Comparison of ENCODE assay signal across 37 cellular contexts in the genomic region with DNA sequence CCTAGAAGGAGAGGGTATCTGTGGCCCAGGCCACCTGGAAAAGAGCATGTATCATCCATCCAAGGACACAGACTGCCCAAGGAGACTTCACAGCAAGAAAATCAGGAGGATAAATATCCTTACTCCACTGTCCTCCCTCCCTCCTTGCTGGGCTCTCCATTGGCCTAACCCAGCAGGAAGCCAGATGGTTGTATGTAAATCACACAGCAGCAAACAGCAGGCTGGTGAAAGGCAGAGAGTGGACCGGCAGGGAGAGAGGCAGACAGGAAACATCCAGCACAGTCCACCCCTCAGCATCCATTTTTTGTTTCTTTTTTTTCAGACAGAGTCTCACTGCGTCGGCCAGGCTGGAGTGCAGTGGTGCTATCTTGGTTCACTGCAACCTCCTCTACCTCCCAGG. TPM values are rescaled to one million over a fixed set of nuclear protein-coding genes. Genes with fewer than 3 reads are reported as not detected.
DNase-seq lines count a peak whose midpoint lies in the region; ATAC-seq, FAIRE-seq and TF ChIP-seq lines count a peak whose summit lies in the region.
"Had no signal": no experiment of that assay in that cellular context is flagged by ENCODE, and none has a peak within 500 bp of the region (broad histone marks: within the 10 kb centered on the region; RNA-seq: fewer than 3 reads in every experiment).

No MANE protein-coding gene starts in this region.

- no peak overlapping the region for H4K91ac ChIP-seq in neuronal stem cell (ENCODE audit: low read depth, low read length, poor library complexity)

- FAIRE-seq in GM12878 (lab: Jason Lieb, UNC): no peak
- FAIRE-seq: D721Med, endometrium, GM19239, H54 had no signal

- peak; percentile 26; the same call in 1 of the 3 replicates for ATAC-seq in GM12878
- ATAC-seq in Right ventricle myocardium superior (ENCODE audit: poor library complexity): no peak
- ATAC-seq: heart left ventricle, lower lobe of right lung, mucosa of descending colon had no signal

- peak overlapping the region; percentile 14 for H3K18ac ChIP-seq in neuronal stem cell (ENCODE audit: low read length)

- no peak overlapping the region for H2BK5ac ChIP-seq in neuronal stem cell (ENCODE audit: low read length)

- intact Hi-C loops in GM12878 (cut with micrococcal nuclease; ENCODE audit: unreplicated experiment): no loop called here
- intact Hi-C loops in Right ventricle myocardium superior (cut with DNase I): no loop called here
- intact Hi-C loops in MCF 10A (cut with micrococcal nuclease): no loop called here

- no peak overlapping the region for H3K4me3 ChIP-seq in GM12878
- no peak overlapping the region for H3K4me3 ChIP-seq in neuronal stem cell (ENCODE audit: low read length in 2 of 2)
- H3K4me3 ChIP-seq: esophagus muscularis mucosa, heart left ventricle, lower lobe of right lung, mucosa of descending colon, ovary, PC-9, skin epidermis, testis had no signal

- no peak for TF ChIP-seq EP300 in GM12878 (IDR thresholded peaks at IDR 0.05; ENCODE audit: borderline replicate concordance in 1 of 2, control insufficient read depth in 1 of 2, low read depth in 2 of 2, low read length in 2 of 2)

- no peak for TF ChIP-seq RAD21 in GM12878 (IDR thresholded peaks at IDR 0.05; ENCODE audit: insufficient read depth, low read depth, low read length)

- no peaks in the 10 kb centered on the region for H3K79me2 ChIP-seq in GM12878 (ENCODE audit: control insufficient read depth, insufficient read depth, low read length)

- no peaks in the 10 kb centered on the region for H3K36me3 Mint-ChIP-seq in MCF 10A (ENCODE audit: insufficient read depth, unreplicated experiment)
- H3K36me3 Mint-ChIP-seq: brain had no signal

- no peak overlapping the region for H3K4ac ChIP-seq in neuronal stem cell (ENCODE audit: low read length)

- CTCF ChIA-PET in GM12878 (lab: Yijun Ruan, JAX): interaction anchor here (1.3 to 2.5 kb wide), 2 partner anchors 9 to 11 kb away, joined by 4 to 9 read pairs; no protein-coding TSS in a partner anchor
- CTCF ChIA-PET in MCF 10A (lab: Yijun Ruan, JAX): interaction anchor here (0.7 kb wide), 1 partner anchor 97 kb away, joined by 3 read pairs; no protein-coding TSS in a partner anchor

- SMC1A ChIA-PET in GM12878 (lab: Charles Lee; ENCODE audit: uncharacterized antibody, unreplicated experiment): interaction anchor here (1.2 kb wide), 1 partner anchor 13 kb away, joined by 3 read pairs; no protein-coding TSS in a partner anchor

- no peak overlapping the region for H2AK5ac ChIP-seq in neuronal stem cell (ENCODE audit: low read depth, low read length)

- H3K79me1 ChIP-seq in neuronal stem cell (ENCODE audit: low read depth, low read length): no peaks in the 10 kb centered on the region

- no peaks in the 10 kb centered on the region for H3K27me3 ChIP-seq in GM12878 (replicated peaks in 1 of 2; ENCODE audit: control insufficient read depth in 2 of 2, insufficient read depth in 2 of 2, low read length in 1 of 2)
- H3K27me3 ChIP-seq in neuronal stem cell (ENCODE audit: control insufficient read depth in 3 of 3, insufficient read depth in 3 of 3, low read depth in 1 of 3, low read length in 3 of 3): no peaks in the 10 kb centered on the region
- H3K27me3 ChIP-seq: esophagus muscularis mucosa, heart left ventricle, ovary, testis had no signal

- WGBS in GM12878 (ENCODE audit: insufficient coverage, insufficient replicate concordance, low lambda C conversion rate, missing lambda C conversion rate): 60% methylated on average over 3 of the region's 3 CpGs
- WGBS in neuronal stem cell (ENCODE audit: extremely low coverage in 2 of 2, insufficient read length in 2 of 2, insufficient replicate concordance in 1 of 2), 2 donors: no CpG with 5 or more reads among the region's 3 CpGs

- DNase-seq in NCI-H82 (lab: John Stamatoyannopoulos, UW): peak; percentile 20
- no peak for DNase-seq in NCI-H82 treated with DMSO at 0.1 percent for 48 hours (lab: John Stamatoyannopoulos, UW; ENCODE audit: unreplicated experiment)
- DNase-seq in NCI-H69 (lab: John Stamatoyannopoulos, UW): peak; percentile 2
- no peak for DNase-seq in GM12878 (ENCODE audit: low read depth, low spot score)
- DNase-seq in neuronal stem cell (ENCODE audit: low spot score): no peak
- DNase-seq in C1 segment of cervical spinal cord (lab: John Stamatoyannopoulos, UW): no peak
- DNase-seq in Right ventricle myocardium superior: no peak
- DNase-seq in MCF 10A (ENCODE audit: unreplicated experiment): no peak
- DNase-seq: 8988T; activated CD8-positive, alpha-beta memory T cell treated with anti-CD3 and anti-CD28 coated beads for 24 hours; activated effector memory CD4-positive, alpha-beta T cell treated with anti-CD3 and anti-CD28 coated beads, Interleukin-2, amount 50 U/mL, for 16 hours; activated T-cell treated with anti-CD3 and anti-CD28 coated beads for 4 hours; DND-41; foreskin fibroblast; GF-D8; heart left ventricle; KBM-7; lower lobe of right lung; mucosa of descending colon; NCI-H1092 treated with DMSO at 0.1 percent for 48 hours; NCI-H187 treated with DMSO at 0.1 percent for 48 hours; NCI-H2171; NCI-H510A; ovary; PC-9; SHP77; stimulated activated naive CD4-positive, alpha-beta T cell; testis had no signal

- RAD21 ChIA-PET in GM12878 (lab: Charles Lee; ENCODE audit: unreplicated experiment): no interaction called here

- H2BK12ac ChIP-seq in neuronal stem cell (ENCODE audit: low read length): no peak overlapping the region

- TF ChIP-seq CTCF in GM12878 (IDR thresholded peaks at IDR 0.05 in 2 of 3, conservative IDR thresholded peaks at IDR 0.05 in 1 of 3; ENCODE audit: control insufficient read depth in 2 of 3, extremely low read depth in 1 of 3, insufficient read depth in 1 of 3, low read depth in 3 of 3, low read length in 3 of 3): no peak
- TF ChIP-seq CTCF in MCF 10A (IDR thresholded peaks at IDR 0.05; ENCODE audit: unreplicated experiment): no peak

- no peaks in the 10 kb centered on the region for H4K20me1 ChIP-seq in GM12878 (ENCODE audit: control insufficient read depth, insufficient read depth)

- no peak overlapping the region for H3K4me3 Mint-ChIP-seq in MCF 10A (ENCODE audit: unreplicated experiment)
- H3K4me3 Mint-ChIP-seq: brain had no signal

- no peaks in the 10 kb centered on the region for H3K27me3 Mint-ChIP-seq in MCF 10A (ENCODE audit: insufficient read depth, unreplicated experiment)

- H3K27ac ChIP-seq in GM12878 (ENCODE audit: control insufficient read depth, insufficient read depth) (no peak overlapping the region), neuronal stem cell (replicated peaks; ENCODE audit: low read length) (no peak overlapping the region)
- H3K27ac ChIP-seq: C4-2B, esophagus muscularis mucosa, heart left ventricle, lower lobe of right lung, ovary, PC-9, skin epidermis, testis had no signal

- H3K9me3 Mint-ChIP-seq in MCF 10A (ENCODE audit: unreplicated experiment): no peaks in the 10 kb centered on the region
- H3K9me3 Mint-ChIP-seq: brain had no signal

- H3K9me3 ChIP-seq in GM12878 (replicated peaks; ENCODE audit: control insufficient read depth, insufficient read depth, low read length) (no peaks in the 10 kb centered on the region), neuronal stem cell (replicated peaks in 1 of 2; ENCODE audit: control insufficient read depth in 2 of 2, insufficient read depth in 1 of 2, low read depth in 1 of 2, low read length in 2 of 2) (no peaks in the 10 kb centered on the region)
- H3K9me3 ChIP-seq: esophagus muscularis mucosa, heart left ventricle, lower lobe of right lung, mucosa of descending colon, ovary, testis had no signal

- in situ Hi-C loops in GM12878 (cut with MboI): no loop called here

- H3K14ac ChIP-seq in neuronal stem cell (ENCODE audit: low read length): no peak overlapping the region

- H3K4me1 Mint-ChIP-seq in MCF 10A (ENCODE audit: insufficient read depth, unreplicated experiment): no peaks in the 10 kb centered on the region
- H3K4me1 Mint-ChIP-seq: brain had no signal

- POLR2A ChIA-PET in GM12878 (lab: Charles Lee) (no interaction called here), MCF 10A (lab: Yijun Ruan, JAX) (no interaction called here)

- H3K27ac Mint-ChIP-seq in MCF 10A (ENCODE audit: low read depth, unreplicated experiment): no peak overlapping the region
- H3K27ac Mint-ChIP-seq: brain had no signal

- H3K9ac ChIP-seq in GM12878 (ENCODE audit: control insufficient read depth, insufficient read depth, low read length): no peak overlapping the region
- H3K9ac ChIP-seq in neuronal stem cell (ENCODE audit: low read depth, low read length, poor library complexity): no peak overlapping the region

- no peak overlapping the region for H2BK120ac ChIP-seq in neuronal stem cell (ENCODE audit: low read depth, low read length)

- no peak overlapping the region for H3K23ac ChIP-seq in neuronal stem cell (ENCODE audit: low read depth, low read length, poor library complexity)

- H4K8ac ChIP-seq in neuronal stem cell (ENCODE audit: low read depth, low read length): no peak overlapping the region

- no peak overlapping the region for H3K4me2 ChIP-seq in GM12878 (ENCODE audit: control insufficient read depth, insufficient read depth)
- H3K4me2 ChIP-seq in neuronal stem cell (ENCODE audit: insufficient read depth, low read length, poor library complexity, severe bottlenecking): no peak overlapping the region
- H3K4me2 ChIP-seq: PC-9 had no signal

- no peak for TF ChIP-seq POLR2A in GM12878 (IDR thresholded peaks at IDR 0.05; ENCODE audit: low read depth, low read length)

- H2AFZ ChIP-seq in GM12878 (ENCODE audit: control insufficient read depth, low read depth, low read length) (no peak overlapping the region), neuronal stem cell (ENCODE audit: low read length) (no peak overlapping the region)
- H2AFZ ChIP-seq: PC-9 had no signal

- H3K36me3 ChIP-seq in GM12878 (ENCODE audit: control insufficient read depth in 2 of 2, insufficient read depth in 2 of 2, low read length in 1 of 2): no peaks in the 10 kb centered on the region
- no peaks in the 10 kb centered on the region for H3K36me3 ChIP-seq in neuronal stem cell (replicated peaks in 1 of 2; ENCODE audit: control insufficient read depth in 2 of 2, insufficient read depth in 2 of 2, low read length in 2 of 2)
- H3K36me3 ChIP-seq: esophagus muscularis mucosa, heart left ventricle, lower lobe of right lung, ovary had no signal

- no peak overlapping the region for H2BK15ac ChIP-seq in neuronal stem cell (ENCODE audit: low read length)

- no TSS peak for BruUV-seq in GM12878 (replicated peaks; lab: Mats Ljungman, UMichigan)
- BruUV-seq in MCF 10A (replicated peaks; lab: Mats Ljungman, UMichigan): no TSS peak

- H3K4me1 ChIP-seq in GM12878 (ENCODE audit: control insufficient read depth, insufficient read depth, low read length): no peaks in the 10 kb centered on the region
- no peaks in the 10 kb centered on the region for H3K4me1 ChIP-seq in neuronal stem cell (ENCODE audit: control insufficient read depth in 2 of 2, insufficient read depth in 1 of 2, low read depth in 1 of 2, low read length in 2 of 2)
- H3K4me1 ChIP-seq: esophagus muscularis mucosa, heart left ventricle, lower lobe of right lung, testis had no signal

RNA-seq across cellular contexts. Expression of a gene that starts 17.5 kb away (rescaled TPM):
- total RNA-seq in GM12878 (2013; cell fraction: nucleolus; rRNA removed): 21.3 and 29.1 TPM in 2 replicates
- 2.1 and 2.7 TPM in 2 replicates for total RNA-seq in GM12878 (2014; rRNA removed)
- total RNA-seq in GM12878 (2014; rRNA removed; fragmentation: Illumina TruSeq; extraction: Trizol): 1.8 and 2.1 TPM in 2 replicates
- total RNA-seq in GM12878 (2021): 1.3 and 1.4 TPM in 2 replicates
- polyA plus RNA-seq in GM12878 (2011; ENCODE audit: low read depth): 1.7 TPM
- 1.5 and 2.4 TPM in 2 replicates for polyA plus RNA-seq in GM12878 (2011; rRNA removed)
- polyA plus RNA-seq in GM12878 (2011; cell fraction: cytosol; rRNA removed): 0.33 and 0.48 TPM in 2 replicates
- 4.4 and 5.4 TPM in 2 replicates for polyA plus RNA-seq in GM12878 (2011; cell fraction: nucleus; rRNA removed)
- 1.4 and 1.9 TPM in 2 replicates for polyA plus RNA-seq in GM12878 (2012)
- 2.9 and 3.1 TPM in 2 replicates for polyA plus RNA-seq in GM12878 (2014; fragmentation: Illumina TruSeq; extraction: Trizol)
- under 1 TPM; 0.44 to 0.95 TPM for polyA plus RNA-seq in GM12878 (2014; fragmentation: Nextera tagmentation; extraction: Ambion mirVana)
- 1.6 and 2.4 TPM in 2 replicates for polyA plus RNA-seq in GM12878 (2014; rRNA removed)
- polyA plus RNA-seq in GM12878 (2016; fragmentation: Nextera tagmentation; extraction: Ambion mirVana): 1 to 10 TPM in 1 of 2 experiments, under 1 TPM in 1; 0.91 to 1.1 TPM
- 0.66 and 1.4 TPM in 2 replicates for polyA minus RNA-seq in GM12878 (2011; rRNA and poly(A)+ RNA removed)
- polyA minus RNA-seq in GM12878 (2011; cell fraction: cytosol; rRNA and poly(A)+ RNA removed): not detected in 2 replicates
- 2.4 and 3.5 TPM in 2 replicates for polyA minus RNA-seq in GM12878 (2011; cell fraction: nucleus; rRNA and poly(A)+ RNA removed)
- polyA plus RNA-seq in neuronal stem cell (2013, experiment 1 of 2): not detected
- polyA plus RNA-seq in neuronal stem cell (2013, experiment 2 of 2): not detected
- 0.43 TPM for total RNA-seq in Right ventricle myocardium superior
- total RNA-seq in MCF 10A (2022): not detected in 2 replicates
- polyA plus RNA-seq: neural cell had no signal

Comparison
In these comparisons a context has a peak if more than half of its experiments do, and no peak if none do; other contexts are left out.
1. DNase-seq: peak in NCI-H82 (single experiment) and NCI-H69 (single experiment); none in NCI-H82 treated with DMSO at 0.1 percent for 48 hours (single experiment), GM12878 (single experiment), neuronal stem cell (single experiment), C1 segment of cervical spinal cord (0 of 14), Right ventricle myocardium superior (single experiment) and MCF 10A (single experiment).